ENCODE assay signal across 1 cellular context in the genomic region with DNA sequence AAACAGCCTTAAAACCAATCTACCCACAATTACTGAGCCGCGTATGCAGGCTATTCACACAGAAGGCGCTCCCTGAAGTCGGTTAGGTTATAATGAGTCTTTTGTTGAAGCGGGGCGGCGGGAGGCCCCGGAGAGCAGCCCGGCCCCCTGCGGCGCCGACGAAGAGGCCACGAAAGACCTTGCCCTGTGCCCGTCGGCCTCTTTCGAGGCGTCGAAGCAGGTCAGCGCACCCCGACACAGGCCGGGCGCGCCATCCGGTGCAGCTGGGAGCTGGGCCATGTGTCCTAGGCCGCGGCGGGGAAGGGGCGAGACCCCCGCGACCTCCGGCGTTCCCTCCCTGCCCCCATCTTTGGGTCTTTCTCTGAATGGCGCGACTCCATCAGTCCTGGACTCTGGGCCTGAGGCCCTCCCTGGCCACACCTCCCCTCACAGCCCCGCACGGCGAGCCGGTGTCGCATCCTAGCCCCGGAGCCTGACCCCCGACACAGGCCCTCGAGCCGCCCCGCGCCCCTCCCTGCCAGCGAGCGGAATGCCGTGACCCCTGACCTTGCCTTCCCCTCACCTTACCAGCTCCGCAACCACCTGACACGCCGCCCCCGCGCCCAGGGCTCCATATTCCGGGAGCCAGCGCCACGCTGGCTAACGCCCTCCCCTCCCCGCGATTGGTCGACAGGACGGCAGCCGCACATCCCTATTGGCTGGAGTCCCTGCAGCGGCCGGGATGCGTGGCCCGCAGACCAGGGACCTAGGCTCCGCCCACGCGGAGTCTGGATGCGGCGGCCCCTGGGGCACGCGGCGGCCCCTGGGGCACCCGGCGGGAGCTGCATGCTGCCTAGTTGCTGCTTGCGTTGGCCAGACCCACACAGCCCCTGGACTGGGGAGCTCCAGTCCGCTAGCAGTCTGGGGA.
TF ChIP-seq lines count a peak whose summit lies in the region.

Gene SLC11A2 (minus strand): TSS at position 637 of the 907 bp plus-strand sequence. CDS start 15,656 bp downstream, outside the sequence.

TF ChIP-seq in HepG2, 621 proteins besides CTCF, POLR2A, EP300 and RAD21 (continued from another document and continues in another):
- TF ChIP-seq HNF1A (IDR thresholded peaks at IDR 0.05; ENCODE audit: low read depth) (no peak), HNF1A (CRISPR knock-in tag; IDR thresholded peaks at IDR 0.05; ENCODE audit: borderline replicate concordance) (peak; percentile 53; the same call in 1 of the 2 replicates), MED1 (CRISPR knock-in tag; IDR thresholded peaks at IDR 0.05) (peak; percentile 57), E2F5 (CRISPR knock-in tag; conservative IDR thresholded peaks at IDR 0.05) (no peak), ZNF562 (CRISPR knock-in tag; IDR thresholded peaks at IDR 0.05; ENCODE audit: borderline replicate concordance) (0 out of 2 replicates have a peak, but pooled peaks have one; percentile 19), ETV6 (CRISPR knock-in tag; conservative IDR thresholded peaks at IDR 0.05) (0 out of 2 replicates have a peak, but pooled peaks have one; percentile 22), RBM22 (optimal IDR thresholded peaks at IDR 0.05; ENCODE audit: low read length) (no peak), ZFP90 (CRISPR knock-in tag; IDR thresholded peaks at IDR 0.05; ENCODE audit: borderline replicate concordance) (peak; percentile 66; the same call in 1 of the 2 replicates), PATZ1 (CRISPR knock-in tag; IDR thresholded peaks at IDR 0.05) (peak; percentile 82), ZNF841 (CRISPR knock-in tag; IDR thresholded peaks at IDR 0.05; ENCODE audit: borderline replicate concordance) (peak; percentile 51; the same call in 1 of the 2 replicates), NFYC (CRISPR knock-in tag; IDR thresholded peaks at IDR 0.05) (peak; percentile 94), SALL1 (CRISPR knock-in tag; IDR thresholded peaks at IDR 0.05) (peak; percentile 87), SYNCRIP (IDR thresholded peaks at IDR 0.05; ENCODE audit: insufficient read depth, low read depth, low read length) (no peak), NCOA1 (CRISPR knock-in tag; IDR thresholded peaks at IDR 0.05) (0 out of 2 replicates have a peak, but pooled peaks have one; percentile 71), BHLHE40 (IDR thresholded peaks at IDR 0.05; ENCODE audit: low read length) (peak; percentile 51; the same call in 1 of the 2 replicates), SATB2 (CRISPR knock-in tag; IDR thresholded peaks at IDR 0.05) (peak; percentile 64; the same call in 1 of the 2 replicates), ZGPAT (CRISPR knock-in tag; IDR thresholded peaks at IDR 0.05) (peak; percentile 86), U2AF2 (IDR thresholded peaks at IDR 0.05; ENCODE audit: low read depth, low read length) (0 out of 2 replicates have a peak, but pooled peaks have one; percentile 19), MIER3 (CRISPR knock-in tag; IDR thresholded peaks at IDR 0.05; ENCODE audit: borderline replicate concordance) (peak; percentile 52; the same call in 1 of the 2 replicates), ZBTB10 (CRISPR knock-in tag; IDR thresholded peaks at IDR 0.05; ENCODE audit: borderline replicate concordance) (peak; percentile 74; the same call in 1 of the 2 replicates), ZNF276 (CRISPR knock-in tag; IDR thresholded peaks at IDR 0.05; ENCODE audit: low read depth) (no peak), ZNF292 (CRISPR knock-in tag; IDR thresholded peaks at IDR 0.05; ENCODE audit: borderline replicate concordance, low read depth) (peak; percentile 43; the same call in 1 of the 2 replicates), XRCC5 (optimal IDR thresholded peaks at IDR 0.05; ENCODE audit: low read length) (peak; percentile 47), MZF1 (CRISPR knock-in tag; IDR thresholded peaks at IDR 0.05; ENCODE audit: borderline replicate concordance) (no peak), ZNF737 (CRISPR knock-in tag; IDR thresholded peaks at IDR 0.05; ENCODE audit: borderline replicate concordance) (0 out of 2 replicates have a peak, but pooled peaks have one; percentile 64), KDM2A (CRISPR knock-in tag; IDR thresholded peaks at IDR 0.05; ENCODE audit: borderline replicate concordance, low read depth) (peak; percentile 77), TP53 (CRISPR knock-in tag; conservative IDR thresholded peaks at IDR 0.05) (0 out of 2 replicates have a peak, but pooled peaks have one; percentile 22), ZNF598 (CRISPR knock-in tag; IDR thresholded peaks at IDR 0.05; ENCODE audit: borderline replicate concordance) (peak; percentile 47; the same call in 1 of the 2 replicates), ZNF180 (CRISPR knock-in tag; IDR thresholded peaks at IDR 0.05; ENCODE audit: borderline replicate concordance, low read depth) (no peak), KDM1A (CRISPR knock-in tag; IDR thresholded peaks at IDR 0.05) (0 out of 2 replicates have a peak, but pooled peaks have one; percentile 16), ZNF780A (CRISPR knock-in tag; IDR thresholded peaks at IDR 0.05) (peak; percentile 28; the same call in 1 of the 2 replicates), GABPA (IDR thresholded peaks at IDR 0.05; ENCODE audit: low read depth, low read length) (no peak), GABPA (CRISPR knock-in tag; IDR thresholded peaks at IDR 0.05; ENCODE audit: low read depth) (no peak), ZIK1 (CRISPR knock-in tag; IDR thresholded peaks at IDR 0.05; ENCODE audit: borderline replicate concordance, low read depth) (peak; percentile 31; the same call in 1 of the 2 replicates), ZNF792 (CRISPR knock-in tag; IDR thresholded peaks at IDR 0.05) (peak; percentile 69)
- TF ChIP-seq, protein P1, sequence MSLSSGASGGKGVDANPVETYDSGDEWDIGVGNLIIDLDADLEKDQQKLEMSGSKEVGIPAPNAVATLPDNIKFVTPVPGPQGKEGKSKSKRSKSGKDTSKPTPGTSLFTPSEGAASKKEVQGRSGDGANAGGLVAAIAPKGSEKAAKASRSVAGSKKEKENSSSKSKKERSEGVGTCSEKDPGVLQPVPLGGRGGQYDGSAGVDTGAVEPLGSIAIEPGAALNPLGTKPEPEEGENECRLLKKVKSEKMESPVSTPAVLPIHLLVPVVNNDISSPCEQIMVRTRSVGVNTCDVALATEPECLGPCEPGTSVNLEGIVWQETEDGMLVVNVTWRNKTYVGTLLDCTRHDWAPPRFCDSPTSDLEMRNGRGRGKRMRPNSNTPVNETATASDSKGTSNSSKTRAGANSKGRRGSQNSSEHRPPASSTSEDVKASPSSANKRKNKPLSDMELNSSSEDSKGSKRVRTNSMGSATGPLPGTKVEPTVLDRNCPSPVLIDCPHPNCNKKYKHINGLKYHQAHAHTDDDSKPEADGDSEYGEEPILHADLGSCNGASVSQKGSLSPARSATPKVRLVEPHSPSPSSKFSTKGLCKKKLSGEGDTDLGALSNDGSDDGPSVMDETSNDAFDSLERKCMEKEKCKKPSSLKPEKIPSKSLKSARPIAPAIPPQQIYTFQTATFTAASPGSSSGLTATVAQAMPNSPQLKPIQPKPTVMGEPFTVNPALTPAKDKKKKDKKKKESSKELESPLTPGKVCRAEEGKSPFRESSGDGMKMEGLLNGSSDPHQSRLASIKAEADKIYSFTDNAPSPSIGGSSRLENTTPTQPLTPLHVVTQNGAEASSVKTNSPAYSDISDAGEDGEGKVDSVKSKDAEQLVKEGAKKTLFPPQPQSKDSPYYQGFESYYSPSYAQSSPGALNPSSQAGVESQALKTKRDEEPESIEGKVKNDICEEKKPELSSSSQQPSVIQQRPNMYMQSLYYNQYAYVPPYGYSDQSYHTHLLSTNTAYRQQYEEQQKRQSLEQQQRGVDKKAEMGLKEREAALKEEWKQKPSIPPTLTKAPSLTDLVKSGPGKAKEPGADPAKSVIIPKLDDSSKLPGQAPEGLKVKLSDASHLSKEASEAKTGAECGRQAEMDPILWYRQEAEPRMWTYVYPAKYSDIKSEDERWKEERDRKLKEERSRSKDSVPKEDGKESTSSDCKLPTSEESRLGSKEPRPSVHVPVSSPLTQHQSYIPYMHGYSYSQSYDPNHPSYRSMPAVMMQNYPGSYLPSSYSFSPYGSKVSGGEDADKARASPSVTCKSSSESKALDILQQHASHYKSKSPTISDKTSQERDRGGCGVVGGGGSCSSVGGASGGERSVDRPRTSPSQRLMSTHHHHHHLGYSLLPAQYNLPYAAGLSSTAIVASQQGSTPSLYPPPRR (CRISPR knock-in tag; IDR thresholded peaks at IDR 0.05; ENCODE audit: borderline replicate concordance) = peak; percentile 65; the same call in 1 of the 2 replicates
